10 cellular contexts compared by ENCODE assay signal in genomic region chr15:58410353-58410752, GRCh38. TPM values are rescaled to one million over a fixed set of nuclear protein-coding genes. Genes with fewer than 3 reads are reported as not detected.
DNase-seq lines count a peak whose midpoint lies in the region; ATAC-seq and TF ChIP-seq lines count a peak whose summit lies in the region.
"Had no signal": no experiment of that assay in that cellular context is flagged by ENCODE, and none has a peak within 500 bp of the region (broad histone marks: within the 10 kb centered on the region; RNA-seq: fewer than 3 reads in every experiment).

No MANE protein-coding gene starts in this region.

- H3K9me3 ChIP-seq in stomach: no peaks in the 10 kb centered on the region

- intact Hi-C loops in stomach (cut with DNase I; ENCODE audit: low total_unique reads): no loop called here

- peak overlapping the region in 2 of 5 donors; percentile 2 to 43 for H3K27ac ChIP-seq in stomach
- H3K27ac ChIP-seq: 22Rv1 had no signal

- no peak for TF ChIP-seq CTCF in stomach (IDR thresholded peaks at IDR 0.05)

- DNase-seq in DMS53 (lab: John Stamatoyannopoulos, UW): peak; percentile 3
- no peak for DNase-seq in DMS53 treated with DMSO at 0.1 percent for 48 hours (lab: John Stamatoyannopoulos, UW; ENCODE audit: unreplicated experiment)
- peak; percentile 21 for DNase-seq in activated T-cell treated with anti-CD3 and anti-CD28 coated beads for 4 hours
- DNase-seq in kidney tubule cell (ENCODE audit: low spot score): peak; percentile 67
- DNase-seq in stomach: no peak
- DNase-seq in LoVo (ENCODE audit: low spot score): no peak

- TF ChIP-seq EP300 in stomach (IDR thresholded peaks at IDR 0.05): no peak

- ATAC-seq in GM18517 (IDR thresholded peaks at IDR 0.05; ENCODE audit: unreplicated experiment) (no peak), GM21786 (IDR thresholded peaks at IDR 0.05; ENCODE audit: unreplicated experiment) (no peak)

- WGBS in stomach, 5 donors: 47 to 61% (median 56%) methylated on average over 4 of the region's 4 CpGs

- no peaks in the 10 kb centered on the region for H3K27me3 ChIP-seq in stomach

- H3K4me1 ChIP-seq in stomach: no peaks in the 10 kb centered on the region

- no peaks in the 10 kb centered on the region for H3K36me3 ChIP-seq in stomach

- no peak for TF ChIP-seq POLR2A in stomach (IDR thresholded peaks at IDR 0.05)

- H3K4me3 ChIP-seq in stomach: peak overlapping the region in 3 of 4 donors; percentile 9 to 31 (median 11)
- H3K4me3 ChIP-seq: lung had no signal

RNA-seq across cellular contexts. Expression of gene LIPC, which starts 21.4 kb away (rescaled TPM):
- total RNA-seq in stomach: 1 to 10 TPM in 1 of 5 donors, under 1 TPM in 1, not detected in 3; 0.58 to 7.5 TPM
- polyA plus RNA-seq in stomach: under 1 TPM in 2 of 3 donors, not detected in 1; 0.23 to 0.93 TPM

Comparison
In these comparisons a context has a peak if more than half of its experiments do, and no peak if none do; other contexts are left out.
1. DNase-seq: peak in DMS53 (single experiment), activated T-cell treated with anti-CD3 and anti-CD28 coated beads for 4 hours (single experiment) and kidney tubule cell (single experiment); none in DMS53 treated with DMSO at 0.1 percent for 48 hours (single experiment), stomach (single experiment) and LoVo (single experiment).